Comparison of ENCODE assay signal across 15 cellular contexts in genomic region chr19:57978586-57979289, GRCh38. TPM values are rescaled to one million over a fixed set of nuclear protein-coding genes. Genes with fewer than 3 reads are reported as not detected.
DNase-seq lines count a peak whose midpoint lies in the region; ATAC-seq and TF ChIP-seq lines count a peak whose summit lies in the region.
"Had no signal": no experiment of that assay in that cellular context is flagged by ENCODE, and none has a peak within 500 bp of the region (broad histone marks: within the 10 kb centered on the region; RNA-seq: fewer than 3 reads in every experiment).

No MANE protein-coding gene starts in this region.

- no peak overlapping the region; the same call in 1 of the 2 replicates for H3K4me3 ChIP-seq in PC-3 (ENCODE audit: low read length)
- H3K4me3 ChIP-seq: heart left ventricle, left lung, SJCRH30 had no signal

- H3K27ac ChIP-seq in PC-3 (ENCODE audit: low read length): no peak overlapping the region
- H3K27ac ChIP-seq: breast epithelium, heart left ventricle, left lung, SJCRH30 had no signal

- H4K20me1 ChIP-seq in PC-3 (ENCODE audit: low read length): no peaks in the 10 kb centered on the region

- no peaks in the 10 kb centered on the region for H3F3A ChIP-seq in PC-3 (ENCODE audit: low read length, unreplicated experiment)

- no peaks in the 10 kb centered on the region for H3K9me2 ChIP-seq in PC-3 (replicated peaks; ENCODE audit: low read length)

- ATAC-seq in PC-3: no peak
- ATAC-seq in GM21515 (IDR thresholded peaks at IDR 0.05; ENCODE audit: unreplicated experiment): no peak
- no peak for ATAC-seq in HG02763 (IDR thresholded peaks at IDR 0.05; ENCODE audit: unreplicated experiment)
- ATAC-seq: activated CD8-positive, alpha-beta T cell treated with anti-CD3 and anti-CD28 coated beads, Interleukin-2, amount 10 ng/mL, durations not matched to agents 7 days and 5 days; heart left ventricle; left lung; sciatic nerve had no signal

- H3K9ac ChIP-seq in PC-3 (ENCODE audit: low read length): no peak overlapping the region

- H3K4me2 ChIP-seq in PC-3 (ENCODE audit: low read length): no peak overlapping the region

- in situ Hi-C loops in Caki2 (cut with HindIII; ENCODE audit: low pct_unique_long_range_greater_than_20kb, low sequenced_read_pairs): no loop called here

- no peaks in the 10 kb centered on the region for H3K27me3 ChIP-seq in PC-3 (ENCODE audit: low read length)
- H3K27me3 ChIP-seq: breast epithelium, heart left ventricle, left lung, SJCRH30 had no signal

- CTCF ChIA-PET in PC-3 (lab: Charles Lee): no interaction called here

- TF ChIP-seq CTCF in PC-3 (conservative IDR thresholded peaks at IDR 0.05; ENCODE audit: low read depth, low read length): no peak

- BruUV-seq in PC-3 (replicated peaks; lab: Mats Ljungman, UMichigan): no TSS peak

- H2AFZ ChIP-seq in PC-3 (ENCODE audit: low read length): no peak overlapping the region

- H3K36me3 ChIP-seq in PC-3 (ENCODE audit: low read depth, low read length): peaks cover 73% of the 10 kb centered on the region

- peaks cover 91% of the 10 kb centered on the region for H3K9me3 ChIP-seq in PC-3 (ENCODE audit: low read length)

- DNase-seq in Caki2 (ENCODE audit: low read depth) (peak; percentile 45), PC-3 (peak; percentile 7), foreskin melanocyte (peak; percentile 3), NCI-H1048 (lab: John Stamatoyannopoulos, UW) (no peak)
- DNase-seq: activated CD8-positive, alpha-beta T cell treated with anti-CD3 and anti-CD28 coated beads, Interleukin-2, amount 10 ng/mL, durations not matched to agents 7 days and 5 days; activated gamma-delta T cell; heart left ventricle; left lung; NCI-H2081 had no signal

- POLR2A ChIA-PET in PC-3 (lab: Charles Lee; ENCODE audit: unreplicated experiment): no interaction called here

- H3K4me1 ChIP-seq in PC-3 (ENCODE audit: insufficient read depth, low read length): no peaks in the 10 kb centered on the region
- H3K4me1 ChIP-seq: breast epithelium, heart left ventricle, left lung, SJCRH30 had no signal

- intact Hi-C loops in PC-3 (cut with micrococcal nuclease): no loop called here

- H3K79me2 ChIP-seq in PC-3 (ENCODE audit: low read length): no peaks in the 10 kb centered on the region

RNA-seq across cellular contexts. Expression of gene C19orf18, which starts 4.4 kb away (rescaled TPM):
- not detected in 2 replicates for total RNA-seq in Caki2 (2014; rRNA removed; shearing (Covaris generic); ENCODE audit: low replicate concordance)
- 0.40 TPM in 1 of 2 replicates, not detected in the other for total RNA-seq in PC-3 (2014; rRNA removed)

RNA-seq across cellular contexts. Expression of gene ZNF606, which starts 23.9 kb away (rescaled TPM):
- total RNA-seq in Caki2 (2014; rRNA removed; shearing (Covaris generic); ENCODE audit: low replicate concordance): 13.0 and 19.5 TPM in 2 replicates
- 6.0 and 7.0 TPM in 2 replicates for total RNA-seq in PC-3 (2014; rRNA removed)

RNA-seq across cellular contexts. Expression of gene ZNF256, which starts 31.2 kb away (rescaled TPM):
- total RNA-seq in Caki2 (2014; rRNA removed; shearing (Covaris generic); ENCODE audit: low replicate concordance): 3.2 and 9.1 TPM in 2 replicates
- 4.4 and 5.5 TPM in 2 replicates for total RNA-seq in PC-3 (2014; rRNA removed)

RNA-seq across cellular contexts. Expression of gene ZNF418, which starts 43.5 kb away (rescaled TPM):
- total RNA-seq in Caki2 (2014; rRNA removed; shearing (Covaris generic); ENCODE audit: low replicate concordance): not detected in 2 replicates
- 0.04 TPM in 1 of 2 replicates, not detected in the other for total RNA-seq in PC-3 (2014; rRNA removed)

RNA-seq across cellular contexts. Expression of gene ZSCAN1, which starts 55.1 kb away (rescaled TPM):
- total RNA-seq in Caki2 (2014; rRNA removed; shearing (Covaris generic); ENCODE audit: low replicate concordance): 5.0 TPM in 1 of 2 replicates, not detected in the other
- not detected in 2 replicates for total RNA-seq in PC-3 (2014; rRNA removed)
- total RNA-seq: activated CD8-positive, alpha-beta T cell treated with anti-CD3 and anti-CD28 coated beads, Interleukin-2, amount 10 ng/mL, durations not matched to agents 7 days and 5 days; Daoy; heart left ventricle; SJCRH30 had no signal
